In genomic region chr2:203823179-203823578, GRCh38 we compare ENCODE assay signal across 33 cellular contexts. TPM values are rescaled to one million over a fixed set of nuclear protein-coding genes. Genes with fewer than 3 reads are reported as not detected.
"Had no signal": no experiment of that assay in that cellular context is flagged by ENCODE, and none has a peak within 500 bp of the region (broad histone marks: within the 10 kb centered on the region; RNA-seq: fewer than 3 reads in every experiment).

No MANE protein-coding gene starts in this region.

- H3K9me2 ChIP-seq: SK-N-SH had no signal

- DNase-seq: activated CD4-positive, alpha-beta T cell treated with anti-CD3 and anti-CD28 coated beads, Interleukin-2, amount 50 U/mL, for 1 hour; activated CD4-positive, CD25-positive, alpha-beta regulatory T cell treated with anti-CD3 and anti-CD28 coated beads, Interleukin-2, amount 50 U/mL, for 72 hours; activated CD8-positive, alpha-beta memory T cell treated with anti-CD3 and anti-CD28 coated beads, Interleukin-2, amount 10 ng/mL, durations not matched to agents 7 days and 5 days; activated gamma-delta T cell treated with Interleukin-2 at 50 U/mL for 16 hours; activated naive CD4-positive, alpha-beta T cell treated with anti-CD3 and anti-CD28 coated beads, Interleukin-2, amount 10 ng/mL, durations not matched to agents 7 days and 5 days; activated naive CD8-positive, alpha-beta T cell treated with anti-CD3 and anti-CD28 coated beads for 36 hours; activated T-cell treated with anti-CD3 and anti-CD28 coated beads, Interleukin-2, amount 50 U/mL, for 24 hours; brain microvascular endothelial cell; IMR-90; KBM-7; NCI-H1092; NCI-H1417; NCI-H1694; NCI-H2029; NCI-H2107; NCI-H2171 treated with DMSO at 0.1 percent for 48 hours; NCI-H226; NCI-H526; NCI-H774; NK-92 treated with Interleukin-12 subunit alpha and Interleukin-12 subunit beta, amount 100 ng/mL, for 24 hours; OCI-M1; Peyer's patch; Right ventricle myocardium superior; SJCRH30; SK-N-SH; T-helper 17 cell; T-helper 9 cell had no signal

- H3K4me1 Mint-ChIP-seq: activated naive CD4-positive, alpha-beta T cell treated with anti-CD3 and anti-CD28 coated beads, Interleukin-2, amount 10 ng/mL, durations not matched to agents 7 days and 5 days; WTC11 had no signal

- ATAC-seq: activated CD8-positive, alpha-beta memory T cell treated with anti-CD3 and anti-CD28 coated beads, Interleukin-2, amount 10 ng/mL, durations not matched to agents 7 days and 5 days; T-helper 17 cell; WTC11 had no signal

- H3K4me1 ChIP-seq: Peyer's patch, SJCRH30 had no signal

- H3K36me3 ChIP-seq: brain microvascular endothelial cell, cardiac muscle cell, Peyer's patch, SJCRH30 had no signal

- H3K27me3 Mint-ChIP-seq: activated naive CD8-positive, alpha-beta T cell treated with anti-CD3 and anti-CD28 coated beads for 36 hours; activated T-cell treated with anti-CD3 and anti-CD28 coated beads, Interleukin-2, amount 50 U/mL, for 24 hours had no signal

- H3K36me3 Mint-ChIP-seq: activated naive CD4-positive, alpha-beta T cell treated with anti-CD3 and anti-CD28 coated beads, Interleukin-2, amount 10 ng/mL, durations not matched to agents 7 days and 5 days had no signal

- H3K9ac ChIP-seq: SK-N-SH had no signal

- H3K27ac ChIP-seq: brain microvascular endothelial cell, cardiac muscle cell, Peyer's patch, RWPE1, SJCRH30 had no signal

- H3K4me2 ChIP-seq: SK-N-SH had no signal

- H3K9me3 ChIP-seq: Peyer's patch, SJCRH30, SK-N-SH had no signal

- H3K4me3 Mint-ChIP-seq: activated CD8-positive, alpha-beta memory T cell treated with anti-CD3 and anti-CD28 coated beads, Interleukin-2, amount 10 ng/mL, durations not matched to agents 7 days and 5 days; activated naive CD4-positive, alpha-beta T cell treated with anti-CD3 and anti-CD28 coated beads, Interleukin-2, amount 10 ng/mL, durations not matched to agents 7 days and 5 days; activated naive CD8-positive, alpha-beta T cell treated with anti-CD3 and anti-CD28 coated beads for 36 hours; activated T-cell treated with anti-CD3 and anti-CD28 coated beads, Interleukin-2, amount 50 U/mL, for 24 hours; WTC11 had no signal

- H3K27ac Mint-ChIP-seq: activated CD8-positive, alpha-beta memory T cell treated with anti-CD3 and anti-CD28 coated beads, Interleukin-2, amount 10 ng/mL, durations not matched to agents 7 days and 5 days; activated naive CD4-positive, alpha-beta T cell treated with anti-CD3 and anti-CD28 coated beads, Interleukin-2, amount 10 ng/mL, durations not matched to agents 7 days and 5 days; T-helper 17 cell; WTC11 had no signal

- H3K4me3 ChIP-seq: cardiac muscle cell, Peyer's patch, SJCRH30 had no signal

- H3K27me3 ChIP-seq: brain microvascular endothelial cell, cardiac muscle cell, Peyer's patch, SJCRH30 had no signal

RNA-seq across cellular contexts. Expression of gene CTLA4, which starts 44.4 kb away (rescaled TPM):
- total RNA-seq: cardiac muscle cell, IMR-90, LHCN-M2, M059J, NCI-H460, SJCRH30 had no signal
